Comparison of ENCODE assay signal across 15 cellular contexts in the genomic region with DNA sequence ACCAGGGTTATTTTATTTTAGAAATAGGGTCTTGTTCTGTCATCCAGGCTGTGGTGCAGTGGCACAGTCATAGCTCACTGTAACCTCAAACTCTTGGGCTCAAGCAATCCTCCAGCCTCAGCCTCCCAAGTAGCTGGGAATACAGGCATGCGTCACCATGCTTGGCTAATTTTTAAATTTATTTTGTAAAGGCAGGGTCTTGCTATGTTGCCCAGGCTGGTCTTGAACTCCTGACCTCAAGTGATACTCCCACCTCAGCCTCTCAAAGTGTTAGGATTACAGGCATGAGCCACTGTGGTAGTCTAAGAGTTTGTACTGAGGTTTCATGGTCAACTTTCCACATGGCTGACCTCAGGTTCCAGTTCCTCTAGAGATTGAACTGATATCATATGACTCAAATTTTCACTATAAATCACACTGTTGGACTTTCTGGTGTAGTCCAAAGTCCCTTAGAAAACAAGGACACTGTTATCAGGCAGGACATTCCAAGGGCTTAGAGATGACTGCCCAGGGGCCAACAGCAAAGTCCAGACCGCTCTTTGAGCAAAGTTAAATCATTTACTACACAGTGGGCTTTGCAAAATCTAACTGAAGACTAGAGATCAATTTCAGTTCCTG.
DNase-seq lines count a peak whose midpoint lies in the region; ATAC-seq and TF ChIP-seq lines count a peak whose summit lies in the region.
"Had no signal": no experiment of that assay in that cellular context is flagged by ENCODE, and none has a peak within 500 bp of the region (broad histone marks: within the 10 kb centered on the region; RNA-seq: fewer than 3 reads in every experiment).

No MANE protein-coding gene starts in this region.

- ATAC-seq in GM18868 (IDR thresholded peaks at IDR 0.05; ENCODE audit: unreplicated experiment), result peak; percentile 91
- ATAC-seq in HG02642 (IDR thresholded peaks at IDR 0.05; ENCODE audit: poor library complexity, unreplicated experiment), result peak; percentile 65
- ATAC-seq in HG03469 (IDR thresholded peaks at IDR 0.05; ENCODE audit: unreplicated experiment), result peak; percentile 74
- ATAC-seq: CD8-positive, alpha-beta T cell had no signal

- peak overlapping the region; percentile 28 for H3K9ac ChIP-seq in parathyroid adenoma

- no peaks in the 10 kb centered on the region for H3K36me3 Mint-ChIP-seq in activated CD4-positive, alpha-beta T cell treated with anti-CD3 and anti-CD28 coated beads, Interleukin-2, amount 10 ng/mL, durations not matched to agents 7 days and 5 days (ENCODE audit: low read depth)
- H3K36me3 Mint-ChIP-seq: CD8-positive, alpha-beta T cell had no signal

- H3K4me1 ChIP-seq in parathyroid adenoma (peaks cover 4% of the 10 kb centered on the region), thyroid gland (no peaks in the 10 kb centered on the region)
- H3K4me1 ChIP-seq: stomach had no signal

- TF ChIP-seq POLR2A in thyroid gland (IDR thresholded peaks at IDR 0.05), result no peak

- CTCF ChIA-PET in activated CD4-positive, alpha-beta T cell treated with anti-CD3 and anti-CD28 coated beads, Interleukin-2, amount 10 ng/mL, durations not matched to agents 7 days and 5 days (lab: Charles Lee), result no interaction called here

- intact Hi-C loops in thyroid gland (cut with DNase I), result no loop called here

- H3K27me3 ChIP-seq in parathyroid adenoma (ENCODE audit: control insufficient read depth, insufficient read depth, low read length), result no peaks in the 10 kb centered on the region
- H3K27me3 ChIP-seq in thyroid gland, result no peaks in the 10 kb centered on the region
- H3K27me3 ChIP-seq: SJCRH30, stomach had no signal

- no peak overlapping the region for H3K4me3 Mint-ChIP-seq in activated CD4-positive, alpha-beta T cell treated with anti-CD3 and anti-CD28 coated beads, Interleukin-2, amount 10 ng/mL, durations not matched to agents 7 days and 5 days
- H3K4me3 Mint-ChIP-seq: CD8-positive, alpha-beta T cell had no signal

- peaks cover 2% of the 10 kb centered on the region for H3K4me1 Mint-ChIP-seq in activated CD4-positive, alpha-beta T cell treated with anti-CD3 and anti-CD28 coated beads, Interleukin-2, amount 10 ng/mL, durations not matched to agents 7 days and 5 days

- H3K36me3 ChIP-seq in parathyroid adenoma (ENCODE audit: control insufficient read depth, insufficient read depth, low read length), result no peaks in the 10 kb centered on the region
- no peaks in the 10 kb centered on the region for H3K36me3 ChIP-seq in thyroid gland
- H3K36me3 ChIP-seq: SJCRH30, stomach had no signal

- no peak overlapping the region for H2AFZ ChIP-seq in parathyroid adenoma

- H3K4me2 ChIP-seq in parathyroid adenoma (ENCODE audit: low read length), result no peak overlapping the region

- no peak for TF ChIP-seq CTCF in parathyroid adenoma (IDR thresholded peaks at IDR 0.05)
- no peak for TF ChIP-seq CTCF in thyroid gland (IDR thresholded peaks at IDR 0.05)

- no peaks in the 10 kb centered on the region for H3K9me3 ChIP-seq in parathyroid adenoma (ENCODE audit: control insufficient read depth, low read length)
- no peaks in the 10 kb centered on the region for H3K9me3 ChIP-seq in thyroid gland
- H3K9me3 ChIP-seq: SJCRH30, stomach had no signal

- H3K4me3 ChIP-seq in parathyroid adenoma (ENCODE audit: low read depth, low read length), result no peak overlapping the region
- H3K4me3 ChIP-seq in thyroid gland (replicated peaks in 1 of 3), result no peak overlapping the region
- H3K4me3 ChIP-seq: SJCRH30, stomach had no signal

- 76 to 85% methylated on average over 2 of the region's 2 CpGs for WGBS in thyroid gland, 2 donors

- no peak overlapping the region for H3K27ac Mint-ChIP-seq in activated CD4-positive, alpha-beta T cell treated with anti-CD3 and anti-CD28 coated beads, Interleukin-2, amount 10 ng/mL, durations not matched to agents 7 days and 5 days
- H3K27ac Mint-ChIP-seq: CD8-positive, alpha-beta T cell had no signal

- POLR2A ChIA-PET in activated CD4-positive, alpha-beta T cell treated with anti-CD3 and anti-CD28 coated beads, Interleukin-2, amount 10 ng/mL, durations not matched to agents 7 days and 5 days (lab: Charles Lee), result no interaction called here

- DNase-seq in activated CD4-positive, alpha-beta T cell treated with anti-CD3 and anti-CD28 coated beads, Interleukin-2, amount 10 ng/mL, durations not matched to agents 7 days and 5 days, result no peak
- DNase-seq in GM19238 (ENCODE audit: insufficient read length, low spot score) (no peak), cortex of kidney (lab: John Stamatoyannopoulos, UW) (no peak), thyroid gland (no peak)
- DNase-seq: CD8-positive, alpha-beta T cell; NCI-H1105 treated with DMSO at 0.1 percent for 48 hours; NCI-H748 treated with DMSO at 0.1 percent for 48 hours; stimulated activated CD4-positive, alpha-beta T cell treated with anti-CD3 and anti-CD28 coated beads, Interleukin-4, amount 100 ng/mL, for 1 hour; stomach had no signal

- no peaks in the 10 kb centered on the region for H3K9me3 Mint-ChIP-seq in activated CD4-positive, alpha-beta T cell treated with anti-CD3 and anti-CD28 coated beads, Interleukin-2, amount 10 ng/mL, durations not matched to agents 7 days and 5 days
- H3K9me3 Mint-ChIP-seq: CD8-positive, alpha-beta T cell had no signal

- no peak overlapping the region for H3K27ac ChIP-seq in parathyroid adenoma
- H3K27ac ChIP-seq in thyroid gland, result no peak overlapping the region
- H3K27ac ChIP-seq: SJCRH30, stomach, VCaP had no signal

- no peaks in the 10 kb centered on the region for H3K79me2 ChIP-seq in parathyroid adenoma

- H3K27me3 Mint-ChIP-seq in activated CD4-positive, alpha-beta T cell treated with anti-CD3 and anti-CD28 coated beads, Interleukin-2, amount 10 ng/mL, durations not matched to agents 7 days and 5 days, result no peaks in the 10 kb centered on the region
